ENCODE assay signal across 11 cellular contexts in the genomic region with DNA sequence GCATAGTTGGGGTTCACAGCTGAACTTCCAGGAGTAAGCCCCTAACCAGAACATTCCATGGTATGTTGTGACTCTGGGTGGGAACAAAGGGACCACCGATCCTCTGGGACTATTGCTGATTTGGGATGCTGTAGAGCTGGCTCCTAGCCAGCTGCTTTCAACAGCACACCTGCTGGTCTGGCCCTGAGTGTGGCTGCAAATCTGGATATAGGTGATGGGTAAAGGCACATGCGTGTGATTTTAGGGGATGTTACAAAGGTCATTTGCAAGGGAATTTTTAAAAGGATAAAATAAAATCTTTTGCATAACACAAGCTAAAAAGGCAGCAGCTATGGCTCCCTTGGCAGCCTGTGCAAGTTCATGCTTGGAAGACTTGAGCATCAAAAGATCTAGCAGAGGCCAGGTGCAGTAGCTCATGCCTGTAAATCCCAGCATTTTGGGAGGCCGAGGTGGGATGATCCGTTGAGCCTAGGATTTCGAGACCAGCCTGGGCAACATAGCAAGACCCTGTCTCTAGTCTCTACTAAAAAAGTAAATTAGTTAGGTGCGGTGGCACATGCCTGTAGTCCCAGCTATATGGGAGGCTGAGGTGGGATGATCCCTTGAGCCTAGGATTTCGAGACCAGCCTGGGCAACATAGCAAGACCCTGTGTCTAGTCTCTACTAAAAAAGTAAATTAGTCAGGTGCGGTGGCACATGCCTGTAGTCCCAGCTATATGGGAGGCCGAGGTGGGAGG. TPM values are rescaled to one million over a fixed set of nuclear protein-coding genes. Genes with fewer than 3 reads are reported as not detected.
DNase-seq lines count a peak whose midpoint lies in the region; ATAC-seq and TF ChIP-seq lines count a peak whose summit lies in the region.
"Had no signal": no experiment of that assay in that cellular context is flagged by ENCODE, and none has a peak within 500 bp of the region (broad histone marks: within the 10 kb centered on the region; RNA-seq: fewer than 3 reads in every experiment).

No MANE protein-coding gene starts in this region.

- no peaks in the 10 kb centered on the region; the same call in 1 of the 2 replicates for H3K27me3 Mint-ChIP-seq in HFFc6 (ENCODE audit: insufficient read depth)

- peak overlapping the region; percentile 96 for H3K4me3 Mint-ChIP-seq in HFFc6
- H3K4me3 Mint-ChIP-seq in stimulated activated effector memory CD8-positive, alpha-beta T cell treated with anti-CD3 and anti-CD28 coated beads, Interleukin-12 subunit alpha, Interleukin-12 subunit beta, amount 100 ng/mL, for 72 hours: peak overlapping the region; percentile 72

- ATAC-seq in left lung: no peak
- no peak for ATAC-seq in stimulated activated effector memory CD8-positive, alpha-beta T cell treated with anti-CD3 and anti-CD28 coated beads, Interleukin-12 subunit alpha, Interleukin-12 subunit beta, amount 100 ng/mL, for 72 hours
- ATAC-seq in GM19452 (IDR thresholded peaks at IDR 0.05; ENCODE audit: unreplicated experiment): no peak

- no peaks in the 10 kb centered on the region for H3K9me3 ChIP-seq in left lung

- H3K4me3 ChIP-seq in WI38 (ENCODE audit: low read depth, low read length) (peak overlapping the region; percentile 76), left lung (peak overlapping the region; percentile 81 to 90)

- peaks cover 21% of the 10 kb centered on the region for H3K4me1 Mint-ChIP-seq in HFFc6 (ENCODE audit: low read depth)
- peaks cover 17% of the 10 kb centered on the region for H3K4me1 Mint-ChIP-seq in stimulated activated effector memory CD8-positive, alpha-beta T cell treated with anti-CD3 and anti-CD28 coated beads, Interleukin-12 subunit alpha, Interleukin-12 subunit beta, amount 100 ng/mL, for 72 hours

- H3K27ac ChIP-seq in left lung: peak overlapping the region in 1 of 2 donors; percentile 88

- no peaks in the 10 kb centered on the region for H3K36me3 ChIP-seq in left lung

- TF ChIP-seq CTCF in HFFc6 (IDR thresholded peaks at IDR 0.05) (no peak), WI38 (IDR thresholded peaks at IDR 0.05; ENCODE audit: low read depth, low read length) (no peak), left lung (IDR thresholded peaks at IDR 0.05) (no peak)

- H3K27ac Mint-ChIP-seq in HFFc6: peak overlapping the region; percentile 31; the same call in 1 of the 2 replicates
- no peak overlapping the region for H3K27ac Mint-ChIP-seq in stimulated activated effector memory CD8-positive, alpha-beta T cell treated with anti-CD3 and anti-CD28 coated beads, Interleukin-12 subunit alpha, Interleukin-12 subunit beta, amount 100 ng/mL, for 72 hours

- no peaks in the 10 kb centered on the region for H3K36me3 Mint-ChIP-seq in HFFc6 (ENCODE audit: low read depth)
- no peaks in the 10 kb centered on the region for H3K36me3 Mint-ChIP-seq in stimulated activated effector memory CD8-positive, alpha-beta T cell treated with anti-CD3 and anti-CD28 coated beads, Interleukin-12 subunit alpha, Interleukin-12 subunit beta, amount 100 ng/mL, for 72 hours

- peaks cover 29 to 72% of the 10 kb centered on the region in 2 donors for H3K4me1 ChIP-seq in left lung

- H3K27me3 ChIP-seq in left lung: no peaks in the 10 kb centered on the region

- intact Hi-C loops in left lung (cut with DNase I): no loop called here

- H3K9me3 Mint-ChIP-seq in HFFc6: no peaks in the 10 kb centered on the region
- no peaks in the 10 kb centered on the region for H3K9me3 Mint-ChIP-seq in stimulated activated effector memory CD8-positive, alpha-beta T cell treated with anti-CD3 and anti-CD28 coated beads, Interleukin-12 subunit alpha, Interleukin-12 subunit beta, amount 100 ng/mL, for 72 hours

- DNase-seq in HFFc6: no peak
- peak in 1 of 2 donors; percentile 7 for DNase-seq in left lung
- no peak for DNase-seq in stimulated activated effector memory CD8-positive, alpha-beta T cell treated with anti-CD3 and anti-CD28 coated beads, Interleukin-12 subunit alpha, Interleukin-12 subunit beta, amount 100 ng/mL, for 72 hours (ENCODE audit: low spot score in 2 of 2)
- DNase-seq in middle frontal gyrus (ENCODE audit: extremely low spot score, low spot score): no peak
- DNase-seq in activated naive CD4-positive, alpha-beta T cell treated with Interleukin-2 at 50 U/mL for 16 hours: no peak
- no peak for DNase-seq in stimulated activated CD4-positive, alpha-beta T cell treated with anti-CD3 and anti-CD28 coated beads, Interleukin-2, amount 100 ng/mL, for 48 hours
- DNase-seq: activated naive CD4-positive, alpha-beta T cell; erythroblast; stimulated activated CD8-positive, alpha-beta memory T cell treated with anti-CD3 and anti-CD28 coated beads, Interleukin-4, amount 100 ng/mL, for 48 hours had no signal

RNA-seq across cellular contexts. Expression of gene ALDH2, which starts 1.6 kb away (rescaled TPM):
- 10 to 100 TPM; 12.1 to 43.3 (median 15.8) TPM for total RNA-seq in HFFc6 (2021; fragmentation: NEBNext Ultra II Directional; extraction: Animal tissue kit (Norgen Biotek cat#: 25700))
- 100 to 1,000 TPM; 239 to 289 TPM for total RNA-seq in left lung

Comparison
In these comparisons a context has a peak if more than half of its experiments do, and no peak if none do; other contexts are left out.
1. RNA of gene ALDH2, which starts 1.6 kb away (total RNA-seq): 239 to 289 TPM in left lung; 12.1 to 43.3 TPM in HFFc6; every median in the first group is over 4 times any median in the second.